Comparison of ENCODE assay signal across 8 cellular contexts in the genomic region with DNA sequence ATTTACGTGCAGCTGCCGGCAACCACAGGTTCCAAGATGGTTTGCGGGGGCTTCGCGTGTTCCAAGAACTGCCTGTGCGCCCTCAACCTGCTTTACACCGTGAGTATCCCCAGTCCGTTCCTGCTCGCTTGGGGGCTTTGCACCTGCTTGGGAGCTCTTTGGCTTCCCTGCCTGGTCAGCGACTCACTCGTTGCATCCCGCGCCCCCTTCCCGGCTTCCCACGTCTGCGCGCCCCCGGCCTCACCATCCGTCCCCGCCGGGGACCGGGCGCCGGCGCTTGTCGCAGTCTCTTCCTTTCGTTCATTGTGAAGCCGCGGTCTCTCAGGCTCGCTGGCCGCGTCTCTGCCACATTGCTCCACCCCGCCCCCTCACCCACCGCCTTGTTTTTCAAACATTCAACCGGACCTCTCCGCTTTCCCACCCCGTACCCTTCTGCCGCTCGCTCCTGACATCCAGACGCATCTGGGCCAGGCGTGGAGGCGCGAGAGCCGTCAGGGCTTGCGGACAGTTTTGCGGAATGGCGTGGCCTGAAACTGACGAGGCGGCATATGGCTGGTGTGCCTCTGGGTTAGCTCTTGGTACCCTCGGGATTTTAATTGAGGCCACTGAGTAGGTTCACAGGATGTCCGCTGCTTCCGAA. TPM values are rescaled to one million over a fixed set of nuclear protein-coding genes. Genes with fewer than 3 reads are reported as not detected.
DNase-seq lines count a peak whose midpoint lies in the region; ATAC-seq and TF ChIP-seq lines count a peak whose summit lies in the region.

No MANE protein-coding gene starts in this region.

- H3K27ac ChIP-seq in smooth muscle cell (ENCODE audit: low read depth), result peak overlapping the region; percentile 88

- under 1% methylated on average over 52 of the region's 52 CpGs for WGBS in smooth muscle cell (ENCODE audit: low lambda C conversion rate)

- peak overlapping the region; percentile 88 for H3K4me2 ChIP-seq in smooth muscle cell

- H3K79me2 ChIP-seq in smooth muscle cell (ENCODE audit: low read depth), result peaks cover 34% of the 10 kb centered on the region

- peak overlapping the region; percentile 80 for H3K9ac ChIP-seq in smooth muscle cell (ENCODE audit: low read depth)

- DNase-seq in NCI-H524 (lab: John Stamatoyannopoulos, UW) (peak; percentile 21 to 62), NCI-H524 treated with DMSO at 0.1 percent for 48 hours (lab: John Stamatoyannopoulos, UW) (no peak), OCI-M1 (lab: John Stamatoyannopoulos, UW) (peak; percentile 59), T47D (ENCODE audit: low read depth in 1 of 2, low spot score in 1 of 2) (peak; percentile 16 to 62), islet precursor cell (peak; percentile 83), smooth muscle cell (lab: John Stamatoyannopoulos, UW; ENCODE audit: unreplicated experiment) (peak; percentile 45), A172 (ENCODE audit: low spot score) (no peak)

- H3K4me1 ChIP-seq in smooth muscle cell (ENCODE audit: low read depth), result peaks cover 24% of the 10 kb centered on the region

- H2AFZ ChIP-seq in smooth muscle cell (ENCODE audit: low read depth), result peak overlapping the region; percentile 72

- no peaks in the 10 kb centered on the region for H3K27me3 ChIP-seq in smooth muscle cell (ENCODE audit: low read depth)

- H3K4me3 ChIP-seq in smooth muscle cell, result peak overlapping the region; percentile 93

- peaks cover 19% of the 10 kb centered on the region for H4K20me1 ChIP-seq in smooth muscle cell (ENCODE audit: low read depth)

- in situ Hi-C loops in T47D (cut with HindIII; ENCODE audit: low pct_unique_long_range_greater_than_20kb, low sequenced_read_pairs), result no loop called here

- peak; percentile 16 for ATAC-seq in HG03025 (IDR thresholded peaks at IDR 0.05; ENCODE audit: low FRiP score, unreplicated experiment)

- no peaks in the 10 kb centered on the region for H3K36me3 ChIP-seq in smooth muscle cell (ENCODE audit: low read depth)

- H3F3A ChIP-seq in smooth muscle cell (ENCODE audit: low read depth), result peaks cover 17% of the 10 kb centered on the region

- no peak for TF ChIP-seq CTCF in smooth muscle cell (IDR thresholded peaks at IDR 0.05; ENCODE audit: borderline replicate concordance, insufficient read depth, poor library complexity, severe bottlenecking)

- no peaks in the 10 kb centered on the region for H3K9me3 ChIP-seq in smooth muscle cell (replicated peaks; ENCODE audit: low read depth)

RNA-seq across cellular contexts. Expression of gene TSPAN13, which starts 0.5 kb away (rescaled TPM):
- 128 and 142 TPM in 2 replicates for total RNA-seq in smooth muscle cell
- polyA plus RNA-seq in smooth muscle cell, result 103 and 116 TPM in 2 replicates
- total RNA-seq in A172 (2014; rRNA removed; shearing (Covaris generic)), result 2.4 and 2.8 TPM in 2 replicates

RNA-seq across cellular contexts. Expression of gene AGR2, which starts 50.7 kb away (rescaled TPM):
- total RNA-seq in smooth muscle cell, result 10.6 and 25.0 TPM in 2 replicates
- polyA plus RNA-seq in smooth muscle cell, result 1.2 and 20.6 TPM in 2 replicates
- not detected in 2 replicates for total RNA-seq in A172 (2014; rRNA removed; shearing (Covaris generic))

Comparison
In these comparisons a context has a peak if more than half of its experiments do, and no peak if none do; other contexts are left out.
1. DNase-seq: peak in NCI-H524 (2 of 2), OCI-M1 (single experiment), T47D (2 of 2), islet precursor cell (single experiment) and smooth muscle cell (single experiment); none in NCI-H524 treated with DMSO at 0.1 percent for 48 hours (single experiment) and A172 (single experiment).
2. RNA of gene TSPAN13, which starts 0.5 kb away (total RNA-seq): 128 to 142 TPM in smooth muscle cell; 2.4 to 2.8 TPM in A172; every median in the first group is over 10 times any median in the second.
3. RNA of gene AGR2, which starts 50.7 kb away (total RNA-seq): 10.6 to 25.0 TPM in smooth muscle cell; not detected in A172; every median in the first group is over 10 times any median in the second.